9 cellular contexts compared by ENCODE assay signal in genomic region chr15:78059110-78059839, GRCh38. TPM values are rescaled to one million over a fixed set of nuclear protein-coding genes. Genes with fewer than 3 reads are reported as not detected.
DNase-seq lines count a peak whose midpoint lies in the region; ATAC-seq, FAIRE-seq and TF ChIP-seq lines count a peak whose summit lies in the region.
"Had no signal": no experiment of that assay in that cellular context is flagged by ENCODE, and none has a peak within 500 bp of the region (broad histone marks: within the 10 kb centered on the region; RNA-seq: fewer than 3 reads in every experiment).

No MANE protein-coding gene starts in this region.

- H3K9me3 ChIP-seq in Karpas-422 (ENCODE audit: low read length) (no peaks in the 10 kb centered on the region), mucosa of descending colon (no peaks in the 10 kb centered on the region), pancreas (no peaks in the 10 kb centered on the region)

- peak; percentile 43 for ATAC-seq in mucosa of descending colon
- ATAC-seq in GM23338: no peak
- ATAC-seq in pancreas: no peak
- ATAC-seq in GM18907 (IDR thresholded peaks at IDR 0.05; ENCODE audit: unreplicated experiment): no peak
- ATAC-seq: right cardiac atrium had no signal

- TF ChIP-seq CTCF in mucosa of descending colon (IDR thresholded peaks at IDR 0.05): no peak
- TF ChIP-seq CTCF in GM23338 (conservative IDR thresholded peaks at IDR 0.05; ENCODE audit: low read depth in 2 of 2): no peak
- no peak for TF ChIP-seq CTCF in pancreas (IDR thresholded peaks at IDR 0.05)

- H3K9ac ChIP-seq in Karpas-422 (ENCODE audit: low read length): peak overlapping the region; percentile 51

- H2AFZ ChIP-seq in Karpas-422 (ENCODE audit: low read length) (no peak overlapping the region), GM23338 (no peak overlapping the region)

- H3K4me1 Mint-ChIP-seq in activated naive CD8-positive, alpha-beta T cell (ENCODE audit: low read depth): peaks cover 81% of the 10 kb centered on the region
- peaks cover 18% of the 10 kb centered on the region for H3K4me1 Mint-ChIP-seq in GM23338

- intact Hi-C loops in mucosa of descending colon (cut with DNase I, micrococcal nuclease) (no loop called here), pancreas (cut with DNase I) (no loop called here)

- peak overlapping the region; percentile 6 for H3K4me3 Mint-ChIP-seq in activated naive CD8-positive, alpha-beta T cell
- no peak overlapping the region for H3K4me3 Mint-ChIP-seq in GM23338

- no peaks in the 10 kb centered on the region for H3K9me3 Mint-ChIP-seq in activated naive CD8-positive, alpha-beta T cell (ENCODE audit: low read depth)
- H3K9me3 Mint-ChIP-seq in GM23338: no peaks in the 10 kb centered on the region

- no peaks in the 10 kb centered on the region for H3K36me3 ChIP-seq in Karpas-422 (ENCODE audit: insufficient read depth, low read length)
- no peaks in the 10 kb centered on the region for H3K36me3 ChIP-seq in mucosa of descending colon (ENCODE audit: low read depth)
- H3K36me3 ChIP-seq in GM23338 (ENCODE audit: insufficient read depth): no peaks in the 10 kb centered on the region
- no peaks in the 10 kb centered on the region for H3K36me3 ChIP-seq in pancreas

- H3K27ac ChIP-seq in Karpas-422 (ENCODE audit: low read length) (peak overlapping the region; percentile 93), GM23338 (ENCODE audit: low read depth) (no peak overlapping the region), pancreas (peak overlapping the region in 1 of 4 donors; percentile 37)

- H3F3A ChIP-seq in GM23338 (replicated peaks; ENCODE audit: low read depth): no peaks in the 10 kb centered on the region

- DNase-seq in AML-193 (lab: John Stamatoyannopoulos, UW): peak; percentile 20 to 47
- no peak for DNase-seq in Karpas-422
- DNase-seq in mucosa of descending colon: no peak
- no peak for DNase-seq in middle frontal gyrus (ENCODE audit: extremely low spot score, low spot score)
- no peak for DNase-seq in GM23338 (ENCODE audit: low spot score)
- DNase-seq in pancreas: no peak
- DNase-seq: right cardiac atrium had no signal

- peak overlapping the region; percentile 77 for H3K27ac Mint-ChIP-seq in activated naive CD8-positive, alpha-beta T cell
- H3K27ac Mint-ChIP-seq in GM23338: no peak overlapping the region

- peaks cover 97% of the 10 kb centered on the region for H3K4me1 ChIP-seq in Karpas-422 (ENCODE audit: low read length)
- peaks cover 77% of the 10 kb centered on the region for H3K4me1 ChIP-seq in mucosa of descending colon (ENCODE audit: low read depth)
- H3K4me1 ChIP-seq in GM23338 (ENCODE audit: insufficient read depth): peaks cover 17% of the 10 kb centered on the region
- H3K4me1 ChIP-seq in pancreas: peaks cover 34 to 68% (median 55%) of the 10 kb centered on the region in 3 donors

- no peak for FAIRE-seq in pancreas (lab: Jason Lieb, UNC)

- H4K20me1 ChIP-seq in Karpas-422 (ENCODE audit: insufficient read depth, low read depth, low read length) (no peaks in the 10 kb centered on the region), GM23338 (replicated peaks; ENCODE audit: insufficient read depth) (peaks cover 6% of the 10 kb centered on the region)

- H3K79me2 ChIP-seq in Karpas-422 (ENCODE audit: low read length): peaks cover 78% of the 10 kb centered on the region
- H3K79me2 ChIP-seq in GM23338 (replicated peaks; ENCODE audit: insufficient read depth): peaks cover 63% of the 10 kb centered on the region

- no peaks in the 10 kb centered on the region for H3K27me3 ChIP-seq in Karpas-422 (ENCODE audit: low read length)
- H3K27me3 ChIP-seq in GM23338 (ENCODE audit: insufficient read depth): no peaks in the 10 kb centered on the region
- H3K27me3 ChIP-seq in pancreas: no peaks in the 10 kb centered on the region

- no peaks in the 10 kb centered on the region for H3K36me3 Mint-ChIP-seq in activated naive CD8-positive, alpha-beta T cell
- no peaks in the 10 kb centered on the region for H3K36me3 Mint-ChIP-seq in GM23338 (ENCODE audit: low read depth)

- peak overlapping the region; percentile 20; the same call in 1 of the 2 replicates for H3K4me3 ChIP-seq in Karpas-422 (ENCODE audit: low read length)
- no peak overlapping the region for H3K4me3 ChIP-seq in mucosa of descending colon
- H3K4me3 ChIP-seq in GM23338: no peak overlapping the region
- H3K4me3 ChIP-seq in pancreas: no peak overlapping the region

- H3K27me3 Mint-ChIP-seq in activated naive CD8-positive, alpha-beta T cell: no peaks in the 10 kb centered on the region
- H3K27me3 Mint-ChIP-seq in GM23338 (ENCODE audit: insufficient read depth, low read depth, poor library complexity): peaks cover 6% of the 10 kb centered on the region

- 82 to 85% methylated on average over 3 of the region's 3 CpGs for WGBS in pancreas, 2 donors

- H3K9me2 ChIP-seq in Karpas-422 (replicated peaks; ENCODE audit: insufficient read depth, low read length): no peaks in the 10 kb centered on the region
- H3K9me2 ChIP-seq in GM23338 (ENCODE audit: insufficient read depth): no peaks in the 10 kb centered on the region

- H3K4me2 ChIP-seq in Karpas-422 (ENCODE audit: low read depth, low read length, poor library complexity, severe bottlenecking): peak overlapping the region; percentile 59
- no peak overlapping the region for H3K4me2 ChIP-seq in GM23338

TF ChIP-seq in GM23338, 12 proteins besides CTCF, POLR2A, EP300 and RAD21 (continues in another document):
- no peak for TF ChIP-seq ZNF114 (CRISPR knock-in tag; IDR thresholded peaks at IDR 0.05)
- TF ChIP-seq JUNB (IDR thresholded peaks at IDR 0.05; ENCODE audit: unreplicated experiment): no peak
- no peak for TF ChIP-seq STAT1 (IDR thresholded peaks at IDR 0.05; ENCODE audit: unreplicated experiment)
- TF ChIP-seq EZH2phosphoT487 (IDR thresholded peaks at IDR 0.05; ENCODE audit: unreplicated experiment): no peak
- no peak for TF ChIP-seq REST (IDR thresholded peaks at IDR 0.05; ENCODE audit: unreplicated experiment)
- no peak for TF ChIP-seq ETS1 (IDR thresholded peaks at IDR 0.05)
- no peak for TF ChIP-seq EZH2 (IDR thresholded peaks at IDR 0.05; ENCODE audit: low read depth, unreplicated experiment)
- TF ChIP-seq CREB1 (CRISPR knock-in tag; IDR thresholded peaks at IDR 0.05; ENCODE audit: low read depth): no peak
- TF ChIP-seq NANOG (IDR thresholded peaks at IDR 0.05; ENCODE audit: borderline replicate concordance): no peak
- TF ChIP-seq ZNF331 (CRISPR knock-in tag; IDR thresholded peaks at IDR 0.05; ENCODE audit: low read depth): no peak
- TF ChIP-seq POLR2AphosphoS5 (IDR thresholded peaks at IDR 0.05; ENCODE audit: low read depth): no peak

RNA-seq across cellular contexts. Expression of gene TBC1D2B, which starts 18.2 kb away (rescaled TPM):
- total RNA-seq in Karpas-422 (2014; rRNA removed; shearing (Covaris generic); ENCODE audit: low replicate concordance): 20.1 and 38.9 TPM in 2 replicates
- total RNA-seq in mucosa of descending colon (10 to 100 TPM; 54.8 to 65.6 (median 57.0) TPM), pancreas (10 to 100 TPM; 16.1 to 35.8 (median 27.0) TPM)
- 17.0 and 17.8 TPM in 2 replicates for total RNA-seq in GM23338 (2014; rRNA removed; shearing (Covaris generic))
- polyA plus RNA-seq in GM23338 (2016; fragmentation: Nextera tagmentation; extraction: Ambion mirVana) (3.6 and 5.2 TPM in 2 replicates), pancreas (10 to 100 TPM; 13.4 to 13.8 TPM)

RNA-seq across cellular contexts. Expression of gene SH2D7, which starts 33.1 kb away (rescaled TPM):
- not detected in 2 replicates for total RNA-seq in Karpas-422 (2014; rRNA removed; shearing (Covaris generic); ENCODE audit: low replicate concordance)
- total RNA-seq in mucosa of descending colon: 1 to 10 TPM; 1.9 to 2.8 (median 2.2) TPM
- total RNA-seq in GM23338 (2014; rRNA removed; shearing (Covaris generic)): not detected in 2 replicates
- polyA plus RNA-seq in GM23338 (2016; fragmentation: Nextera tagmentation; extraction: Ambion mirVana): 0.31 and 0.33 TPM in 2 replicates
- total RNA-seq in pancreas: 1 to 10 TPM in 1 of 6 donors, under 1 TPM in 4, not detected in 1; 0.04 to 1.8 (median 0.14) TPM
- under 1 TPM; 0.15 to 0.19 TPM for polyA plus RNA-seq in pancreas
- total RNA-seq: right cardiac atrium had no signal

Comparison
In these comparisons a context has a peak if more than half of its experiments do, and no peak if none do; other contexts are left out.
1. DNase-seq: peak in AML-193 (2 of 2); none in Karpas-422 (single experiment), mucosa of descending colon (0 of 3), middle frontal gyrus (single experiment), GM23338 (single experiment) and pancreas (0 of 6).